Comparison of ENCODE assay signal across 11 cellular contexts in the genomic region with DNA sequence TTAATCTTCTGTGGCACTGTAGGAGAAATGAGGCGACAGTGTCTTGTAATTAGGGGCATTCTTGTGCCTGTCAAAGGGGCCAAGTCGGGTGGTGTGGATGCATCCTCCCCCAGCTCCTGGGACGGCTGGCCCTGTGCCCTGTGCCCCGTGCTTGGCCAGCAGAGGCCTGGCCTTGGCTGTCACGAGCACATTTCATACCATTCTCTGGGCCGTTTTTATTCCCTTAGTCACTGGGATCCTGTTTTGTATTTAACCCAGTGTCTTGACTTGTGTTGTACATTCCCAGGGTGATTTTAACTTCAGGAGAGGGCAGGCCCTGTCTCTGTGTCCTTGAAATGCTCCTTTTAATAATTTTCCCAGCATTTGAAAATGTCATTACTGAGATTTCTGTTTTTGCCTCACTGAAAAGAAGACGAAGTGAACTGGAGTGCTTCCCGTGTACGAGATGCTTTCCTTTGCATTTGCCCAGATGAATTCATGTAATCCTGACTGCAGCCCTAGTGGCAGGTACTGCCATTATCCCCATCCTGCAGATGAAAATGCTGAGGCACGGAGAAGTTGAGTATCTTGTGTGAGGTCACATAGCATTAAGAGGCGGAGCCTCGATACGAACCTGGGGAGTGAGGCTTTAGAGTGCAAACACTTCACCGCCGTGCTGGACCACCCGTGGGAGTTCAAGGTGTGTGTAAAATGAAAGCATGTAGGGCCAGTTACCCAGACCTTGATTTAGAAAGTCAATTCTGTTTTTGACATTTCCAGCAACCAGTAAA. TPM values are rescaled to one million over a fixed set of nuclear protein-coding genes. Genes with fewer than 3 reads are reported as not detected.
A peak's percentile ranks its signal among the peaks of the same experiment; 100 is the strongest.
DNase-seq lines count a peak whose midpoint lies in the region; TF ChIP-seq lines count a peak whose summit lies in the region.
"Had no signal": no experiment of that assay in that cellular context is flagged by ENCODE, and none has a peak within 500 bp of the region (broad histone marks: within the 10 kb centered on the region; RNA-seq: fewer than 3 reads in every experiment).

No MANE protein-coding gene starts in this region.

- H3K9ac ChIP-seq in rectal smooth muscle tissue (ENCODE audit: low read length) = no peak overlapping the region

- H3K4me1 ChIP-seq in right atrium auricular region (peaks cover 0 to 36% of the 10 kb centered on the region in 2 donors), rectal smooth muscle tissue (ENCODE audit: control insufficient read depth, insufficient read depth, low read length) (peaks cover 19% of the 10 kb centered on the region)

- H3K27ac ChIP-seq in right atrium auricular region (peak overlapping the region; percentile 63 to 87), rectal smooth muscle tissue (ENCODE audit: low read depth, low read length) (peak overlapping the region; percentile 79)

- H3K27me3 ChIP-seq in right atrium auricular region (no peaks in the 10 kb centered on the region), rectal smooth muscle tissue (ENCODE audit: control insufficient read depth, insufficient read depth, low read length) (no peaks in the 10 kb centered on the region)

- H3K4me3 ChIP-seq in AG10803 (ENCODE audit: low read length) = peak overlapping the region; percentile 13; the same call in 1 of the 2 replicates
- H3K4me3 ChIP-seq in right atrium auricular region = no peak overlapping the region
- H3K4me3 ChIP-seq in rectal smooth muscle tissue (ENCODE audit: low read length) = no peak overlapping the region
- H3K4me3 ChIP-seq: GM12878 had no signal

- no peaks in the 10 kb centered on the region for H3K9me3 ChIP-seq in right atrium auricular region

- DNase-seq in AG10803 (ENCODE audit: low read depth) = peak; percentile 95
- peak; percentile 90 for DNase-seq in astrocyte of the hippocampus (ENCODE audit: low read depth, low spot score)
- no peak for DNase-seq in right atrium auricular region (ENCODE audit: low spot score)
- DNase-seq in NCI-H2107 treated with DMSO at 0.1 percent for 48 hours (lab: John Stamatoyannopoulos, UW; ENCODE audit: unreplicated experiment) = no peak
- no peak for DNase-seq in retina
- DNase-seq in stimulated activated CD4-positive, alpha-beta T cell treated with anti-CD3 and anti-CD28 coated beads, Interleukin-15, amount 100 ng/mL, for 24 hours = no peak
- no peak for DNase-seq in NCI-H187 treated with DMSO at 0.1 percent for 48 hours (lab: John Stamatoyannopoulos, UW)
- DNase-seq: activated effector memory CD4-positive, alpha-beta T cell treated with anti-CD3 and anti-CD28 coated beads, Interleukin-2, amount 50 U/mL, for 16 hours; NCI-H1092 had no signal

- H3K36me3 ChIP-seq in right atrium auricular region = no peaks in the 10 kb centered on the region
- H3K36me3 ChIP-seq in rectal smooth muscle tissue (ENCODE audit: control insufficient read depth, insufficient read depth, low read length) = no peaks in the 10 kb centered on the region

- TF ChIP-seq CTCF in AG10803 (conservative IDR thresholded peaks at IDR 0.05; ENCODE audit: low read length) = peak; percentile 34
- no peak for TF ChIP-seq CTCF in right atrium auricular region (IDR thresholded peaks at IDR 0.05)

RNA-seq across cellular contexts. Expression of a gene that starts 57.0 kb away (rescaled TPM):
- 1 to 10 TPM; 8.0 to 8.8 TPM for total RNA-seq in right atrium auricular region

Comparison
In these comparisons a context has a peak if more than half of its experiments do, and no peak if none do; other contexts are left out.
1. DNase-seq: peak in AG10803 (single experiment) and astrocyte of the hippocampus (single experiment); none in right atrium auricular region (single experiment), NCI-H2107 treated with DMSO at 0.1 percent for 48 hours (single experiment), retina (single experiment), stimulated activated CD4-positive, alpha-beta T cell treated with anti-CD3 and anti-CD28 coated beads, Interleukin-15, amount 100 ng/mL, for 24 hours (single experiment) and NCI-H187 treated with DMSO at 0.1 percent for 48 hours (single experiment).